8 cellular contexts compared by ENCODE assay signal in genomic region chr11:125887373-125888324, GRCh38. TPM values are rescaled to one million over a fixed set of nuclear protein-coding genes. Genes with fewer than 3 reads are reported as not detected.
DNase-seq lines count a peak whose midpoint lies in the region; ATAC-seq lines count a peak whose summit lies in the region.

Gene HYLS1, plus strand, starts transcription at chr11:125887668. Its CDS starts 11,701 bp downstream, at chr11:125899369.

- peaks cover 20% of the 10 kb centered on the region for H3K36me3 ChIP-seq in BLaER1

- peaks cover 21% of the 10 kb centered on the region for H3K4me1 Mint-ChIP-seq in dendritic cell treated with granulocyte-macrophage colony-stimulating factor and Interleukin-4, amounts not matched to agents 40 ng/mL and 50 ng/mL, for 4 days (ENCODE audit: low read depth)

- H3K4me3 Mint-ChIP-seq in dendritic cell treated with granulocyte-macrophage colony-stimulating factor and Interleukin-4, amounts not matched to agents 40 ng/mL and 50 ng/mL, for 4 days, result peak within 1 kb of the TSS; percentile 85

- H3K4me1 ChIP-seq in BLaER1, result peaks cover 38% of the 10 kb centered on the region

- H3K36me3 Mint-ChIP-seq in dendritic cell treated with granulocyte-macrophage colony-stimulating factor and Interleukin-4, amounts not matched to agents 40 ng/mL and 50 ng/mL, for 4 days (ENCODE audit: low read depth), result peaks cover 22% of the 10 kb centered on the region

- H3K4me3 ChIP-seq in BLaER1, result peak within 1 kb of the TSS; percentile 98

- peaks cover 36% of the 10 kb centered on the region for H4K20me1 ChIP-seq in BLaER1

- peak within 1 kb of the TSS; percentile 91 for H3K27ac Mint-ChIP-seq in dendritic cell treated with granulocyte-macrophage colony-stimulating factor and Interleukin-4, amounts not matched to agents 40 ng/mL and 50 ng/mL, for 4 days

- peak within 1 kb of the TSS; percentile 97 for H3K27ac ChIP-seq in BLaER1

- peak within 1 kb of the TSS; percentile 92 for H3K9ac ChIP-seq in BLaER1

- H3K27me3 Mint-ChIP-seq in dendritic cell treated with granulocyte-macrophage colony-stimulating factor and Interleukin-4, amounts not matched to agents 40 ng/mL and 50 ng/mL, for 4 days, result peaks cover 3% of the 10 kb centered on the region

- intact Hi-C loops in dendritic cell treated with granulocyte-macrophage colony-stimulating factor and Interleukin-4, amounts not matched to agents 40 ng/mL and 50 ng/mL, for 4 days (cut with micrococcal nuclease), result loop anchor here (1.0 to 10.0 kb wide), 3 partner anchors 16 to 933 kb away; partner anchors contain the start of genes CCDC15, CHEK1 and PUS3

- H3K27me3 ChIP-seq in BLaER1, result no peaks in the 10 kb centered on the region

- peak; percentile 91 for ATAC-seq in HG03439 (IDR thresholded peaks at IDR 0.05; ENCODE audit: unreplicated experiment)
- ATAC-seq in left lobe of liver, result peak; percentile 92

- H3K4me2 ChIP-seq in BLaER1, result peak within 1 kb of the TSS; percentile 89

- DNase-seq in GM19238 (ENCODE audit: insufficient read length, low spot score) (peak; percentile 76), NCI-H510A treated with DMSO at 0.1 percent for 48 hours (lab: John Stamatoyannopoulos, UW) (peak; percentile 55), left lobe of liver (ENCODE audit: low spot score) (peak; percentile 96)
- DNase-seq in activated CD4-positive, alpha-beta T cell treated with anti-CD3 and anti-CD28 coated beads, Interleukin-2, amount 50 U/mL, for 1 hour, result peak; percentile 93
- DNase-seq in stimulated activated CD4-positive, alpha-beta T cell treated with anti-CD3 and anti-CD28 coated beads, Interleukin-2, amount 100 ng/mL, for 4 hours (ENCODE audit: low read depth), result peak; percentile 83

- H3K9me3 Mint-ChIP-seq in dendritic cell treated with granulocyte-macrophage colony-stimulating factor and Interleukin-4, amounts not matched to agents 40 ng/mL and 50 ng/mL, for 4 days, result no peaks in the 10 kb centered on the region

- H3K9me3 ChIP-seq in BLaER1, result peaks cover 14% of the 10 kb centered on the region; the same call in 1 of the 2 replicates

RNA-seq across cellular contexts. Expression of gene HYLS1, which starts in this region (rescaled TPM):
- total RNA-seq in left lobe of liver, result 2.9 TPM

Comparison
In these comparisons a context has a peak if more than half of its experiments do, and no peak if none do; other contexts are left out.
1. Peak in every context shown above with its lines: DNase-seq, ATAC-seq, H3K4me3 ChIP-seq and H3K27ac ChIP-seq.